3 cellular contexts compared by ENCODE assay signal in the genomic region with DNA sequence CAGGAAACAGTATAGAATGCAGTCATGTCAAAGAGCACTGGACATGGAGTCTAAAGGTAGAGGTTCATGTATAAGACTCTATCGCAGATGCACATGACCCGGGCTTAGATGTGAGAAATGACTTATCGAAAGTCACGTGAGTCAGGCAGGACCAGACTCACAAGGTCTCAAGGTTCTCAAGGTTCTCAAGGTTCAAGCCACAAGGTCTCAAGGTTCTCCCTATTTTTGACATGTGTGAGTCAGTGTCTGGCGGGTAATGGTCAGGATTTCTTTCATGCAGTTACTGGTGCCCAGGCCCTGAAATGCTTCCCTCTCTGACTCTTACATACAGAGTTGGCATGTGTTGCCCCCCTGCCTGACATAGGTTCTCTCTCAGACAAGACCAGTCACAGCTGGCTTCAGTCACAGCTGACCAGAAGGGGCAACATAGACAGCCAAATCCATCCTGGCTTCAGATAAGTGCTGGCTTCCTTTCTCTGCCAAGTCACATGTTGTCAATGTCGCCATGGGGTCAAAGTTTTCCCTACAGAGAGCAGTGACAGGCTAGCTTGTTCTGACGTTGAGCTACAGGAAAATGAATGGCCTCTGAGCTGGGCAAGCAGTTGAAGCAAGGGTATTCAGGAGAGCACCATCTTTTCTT.
TF ChIP-seq lines count a peak whose summit lies in the region.

No MANE protein-coding gene starts in this region.

TF ChIP-seq in SK-N-SH, 30 proteins besides CTCF, POLR2A, EP300 and RAD21 (continues in another document):
- TF ChIP-seq, protein P1, sequence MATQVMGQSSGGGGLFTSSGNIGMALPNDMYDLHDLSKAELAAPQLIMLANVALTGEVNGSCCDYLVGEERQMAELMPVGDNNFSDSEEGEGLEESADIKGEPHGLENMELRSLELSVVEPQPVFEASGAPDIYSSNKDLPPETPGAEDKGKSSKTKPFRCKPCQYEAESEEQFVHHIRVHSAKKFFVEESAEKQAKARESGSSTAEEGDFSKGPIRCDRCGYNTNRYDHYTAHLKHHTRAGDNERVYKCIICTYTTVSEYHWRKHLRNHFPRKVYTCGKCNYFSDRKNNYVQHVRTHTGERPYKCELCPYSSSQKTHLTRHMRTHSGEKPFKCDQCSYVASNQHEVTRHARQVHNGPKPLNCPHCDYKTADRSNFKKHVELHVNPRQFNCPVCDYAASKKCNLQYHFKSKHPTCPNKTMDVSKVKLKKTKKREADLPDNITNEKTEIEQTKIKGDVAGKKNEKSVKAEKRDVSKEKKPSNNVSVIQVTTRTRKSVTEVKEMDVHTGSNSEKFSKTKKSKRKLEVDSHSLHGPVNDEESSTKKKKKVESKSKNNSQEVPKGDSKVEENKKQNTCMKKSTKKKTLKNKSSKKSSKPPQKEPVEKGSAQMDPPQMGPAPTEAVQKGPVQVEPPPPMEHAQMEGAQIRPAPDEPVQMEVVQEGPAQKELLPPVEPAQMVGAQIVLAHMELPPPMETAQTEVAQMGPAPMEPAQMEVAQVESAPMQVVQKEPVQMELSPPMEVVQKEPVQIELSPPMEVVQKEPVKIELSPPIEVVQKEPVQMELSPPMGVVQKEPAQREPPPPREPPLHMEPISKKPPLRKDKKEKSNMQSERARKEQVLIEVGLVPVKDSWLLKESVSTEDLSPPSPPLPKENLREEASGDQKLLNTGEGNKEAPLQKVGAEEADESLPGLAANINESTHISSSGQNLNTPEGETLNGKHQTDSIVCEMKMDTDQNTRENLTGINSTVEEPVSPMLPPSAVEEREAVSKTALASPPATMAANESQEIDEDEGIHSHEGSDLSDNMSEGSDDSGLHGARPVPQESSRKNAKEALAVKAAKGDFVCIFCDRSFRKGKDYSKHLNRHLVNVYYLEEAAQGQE (IDR thresholded peaks at IDR 0.05; ENCODE audit: low read depth, low read length): no peak
- no peak for TF ChIP-seq ELF1 (IDR thresholded peaks at IDR 0.05)
- TF ChIP-seq TEAD4 (IDR thresholded peaks at IDR 0.05; ENCODE audit: borderline replicate concordance, insufficient read depth): no peak
- TF ChIP-seq NRF1 (IDR thresholded peaks at IDR 0.05; ENCODE audit: low read depth, low read length): no peak
- TF ChIP-seq, protein P2, sequence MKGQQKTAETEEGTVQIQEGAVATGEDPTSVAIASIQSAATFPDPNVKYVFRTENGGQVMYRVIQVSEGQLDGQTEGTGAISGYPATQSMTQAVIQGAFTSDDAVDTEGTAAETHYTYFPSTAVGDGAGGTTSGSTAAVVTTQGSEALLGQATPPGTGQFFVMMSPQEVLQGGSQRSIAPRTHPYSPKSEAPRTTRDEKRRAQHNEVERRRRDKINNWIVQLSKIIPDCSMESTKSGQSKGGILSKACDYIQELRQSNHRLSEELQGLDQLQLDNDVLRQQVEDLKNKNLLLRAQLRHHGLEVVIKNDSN (IDR thresholded peaks at IDR 0.05; ENCODE audit: borderline replicate concordance, low read depth): no peak
- no peak for TF ChIP-seq NFIC (IDR thresholded peaks at IDR 0.05; ENCODE audit: borderline replicate concordance)
- TF ChIP-seq, protein P3, sequence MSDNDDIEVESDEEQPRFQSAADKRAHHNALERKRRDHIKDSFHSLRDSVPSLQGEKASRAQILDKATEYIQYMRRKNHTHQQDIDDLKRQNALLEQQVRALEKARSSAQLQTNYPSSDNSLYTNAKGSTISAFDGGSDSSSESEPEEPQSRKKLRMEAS (IDR thresholded peaks at IDR 0.05; ENCODE audit: low read depth): no peak
- TF ChIP-seq YY1 (IDR thresholded peaks at IDR 0.05; ENCODE audit: low read depth): no peak
- no peak for TF ChIP-seq EZH2phosphoT487 (IDR thresholded peaks at IDR 0.05; ENCODE audit: borderline replicate concordance, low read depth)
- no peak for TF ChIP-seq FOXJ3 (CRISPR knock-in tag; IDR thresholded peaks at IDR 0.05)
- TF ChIP-seq RCOR1 (IDR thresholded peaks at IDR 0.05; ENCODE audit: low read length): no peak
- no peak for TF ChIP-seq GABPA (IDR thresholded peaks at IDR 0.05; ENCODE audit: low read depth)
- TF ChIP-seq CHD2 (IDR thresholded peaks at IDR 0.05; ENCODE audit: low read length, partially characterized antibody): no peak
- no peak for TF ChIP-seq MEF2A (IDR thresholded peaks at IDR 0.05; ENCODE audit: borderline replicate concordance, low read depth)
- no peak for TF ChIP-seq TCF12 (IDR thresholded peaks at IDR 0.05)

TF ChIP-seq in SK-N-SH treated with all-trans-retinoic acid at 6 μM for 48 hours, 23 proteins besides CTCF, POLR2A, EP300 and RAD21:
- no peak for TF ChIP-seq ZNF70 (CRISPR knock-in tag; IDR thresholded peaks at IDR 0.05)
- TF ChIP-seq, protein P4, sequence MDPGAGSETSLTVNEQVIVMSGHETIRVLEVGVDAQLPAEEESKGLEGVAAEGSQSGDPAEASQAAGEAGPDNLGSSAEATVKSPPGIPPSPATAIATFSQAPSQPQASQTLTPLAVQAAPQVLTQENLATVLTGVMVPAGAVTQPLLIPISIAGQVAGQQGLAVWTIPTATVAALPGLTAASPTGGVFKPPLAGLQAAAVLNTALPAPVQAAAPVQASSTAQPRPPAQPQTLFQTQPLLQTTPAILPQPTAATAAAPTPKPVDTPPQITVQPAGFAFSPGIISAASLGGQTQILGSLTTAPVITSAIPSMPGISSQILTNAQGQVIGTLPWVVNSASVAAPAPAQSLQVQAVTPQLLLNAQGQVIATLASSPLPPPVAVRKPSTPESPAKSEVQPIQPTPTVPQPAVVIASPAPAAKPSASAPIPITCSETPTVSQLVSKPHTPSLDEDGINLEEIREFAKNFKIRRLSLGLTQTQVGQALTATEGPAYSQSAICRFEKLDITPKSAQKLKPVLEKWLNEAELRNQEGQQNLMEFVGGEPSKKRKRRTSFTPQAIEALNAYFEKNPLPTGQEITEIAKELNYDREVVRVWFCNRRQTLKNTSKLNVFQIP (CRISPR knock-in tag; IDR thresholded peaks at IDR 0.05; ENCODE audit: borderline replicate concordance, low read depth): no peak
- no peak for TF ChIP-seq ZNF565 (CRISPR knock-in tag; conservative IDR thresholded peaks at IDR 0.05; ENCODE audit: low read depth)
- TF ChIP-seq, protein P5, sequence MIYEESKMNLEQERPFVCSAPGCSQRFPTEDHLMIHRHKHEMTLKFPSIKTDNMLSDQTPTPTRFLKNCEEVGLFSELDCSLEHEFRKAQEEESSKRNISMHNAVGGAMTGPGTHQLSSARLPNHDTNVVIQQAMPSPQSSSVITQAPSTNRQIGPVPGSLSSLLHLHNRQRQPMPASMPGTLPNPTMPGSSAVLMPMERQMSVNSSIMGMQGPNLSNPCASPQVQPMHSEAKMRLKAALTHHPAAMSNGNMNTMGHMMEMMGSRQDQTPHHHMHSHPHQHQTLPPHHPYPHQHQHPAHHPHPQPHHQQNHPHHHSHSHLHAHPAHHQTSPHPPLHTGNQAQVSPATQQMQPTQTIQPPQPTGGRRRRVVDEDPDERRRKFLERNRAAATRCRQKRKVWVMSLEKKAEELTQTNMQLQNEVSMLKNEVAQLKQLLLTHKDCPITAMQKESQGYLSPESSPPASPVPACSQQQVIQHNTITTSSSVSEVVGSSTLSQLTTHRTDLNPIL (CRISPR knock-in tag; IDR thresholded peaks at IDR 0.05; ENCODE audit: low read depth): no peak
- no peak for TF ChIP-seq PPARA (CRISPR knock-in tag; IDR thresholded peaks at IDR 0.05; ENCODE audit: borderline replicate concordance)
- no peak for TF ChIP-seq TCF4 (CRISPR knock-in tag; IDR thresholded peaks at IDR 0.05; ENCODE audit: borderline replicate concordance)
- no peak for TF ChIP-seq ZFP30 (CRISPR knock-in tag; IDR thresholded peaks at IDR 0.05)
- no peak for TF ChIP-seq SNAI2 (CRISPR knock-in tag; IDR thresholded peaks at IDR 0.05)
- no peak for TF ChIP-seq RARB (CRISPR knock-in tag; IDR thresholded peaks at IDR 0.05)
- no peak for TF ChIP-seq ESRRG (CRISPR knock-in tag; IDR thresholded peaks at IDR 0.05)
- no peak for TF ChIP-seq BACH2 (CRISPR knock-in tag; IDR thresholded peaks at IDR 0.05; ENCODE audit: borderline replicate concordance)
- no peak for TF ChIP-seq ARNTL (CRISPR knock-in tag; IDR thresholded peaks at IDR 0.05; ENCODE audit: borderline replicate concordance, low read depth)
- TF ChIP-seq GLIS3 (CRISPR knock-in tag; IDR thresholded peaks at IDR 0.05): no peak
- TF ChIP-seq CSDC2 (CRISPR knock-in tag; IDR thresholded peaks at IDR 0.05): no peak
- no peak for TF ChIP-seq ZFP3 (CRISPR knock-in tag; IDR thresholded peaks at IDR 0.05)
- TF ChIP-seq ZNF8 (CRISPR knock-in tag; IDR thresholded peaks at IDR 0.05): no peak
- TF ChIP-seq ZC3H10 (CRISPR knock-in tag; IDR thresholded peaks at IDR 0.05): no peak
- no peak for TF ChIP-seq TOX (CRISPR knock-in tag; IDR thresholded peaks at IDR 0.05; ENCODE audit: borderline replicate concordance)

TF ChIP-seq in HepG2, 621 proteins besides CTCF, POLR2A, EP300 and RAD21:
- TF ChIP-seq, protein P6, sequence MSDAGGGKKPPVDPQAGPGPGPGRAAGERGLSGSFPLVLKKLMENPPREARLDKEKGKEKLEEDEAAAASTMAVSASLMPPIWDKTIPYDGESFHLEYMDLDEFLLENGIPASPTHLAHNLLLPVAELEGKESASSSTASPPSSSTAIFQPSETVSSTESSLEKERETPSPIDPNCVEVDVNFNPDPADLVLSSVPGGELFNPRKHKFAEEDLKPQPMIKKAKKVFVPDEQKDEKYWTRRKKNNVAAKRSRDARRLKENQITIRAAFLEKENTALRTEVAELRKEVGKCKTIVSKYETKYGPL (CRISPR knock-in tag; IDR thresholded peaks at IDR 0.05): no peak
- 0 out of 2 replicates have a peak, but pooled peaks have one; percentile 19 for TF ChIP-seq HOXA3 (CRISPR knock-in tag; IDR thresholded peaks at IDR 0.05)
- 0 out of 2 replicates have a peak, but pooled peaks have one; percentile 32 for TF ChIP-seq ZMYM4 (CRISPR knock-in tag; IDR thresholded peaks at IDR 0.05)
- TF ChIP-seq, protein P7, sequence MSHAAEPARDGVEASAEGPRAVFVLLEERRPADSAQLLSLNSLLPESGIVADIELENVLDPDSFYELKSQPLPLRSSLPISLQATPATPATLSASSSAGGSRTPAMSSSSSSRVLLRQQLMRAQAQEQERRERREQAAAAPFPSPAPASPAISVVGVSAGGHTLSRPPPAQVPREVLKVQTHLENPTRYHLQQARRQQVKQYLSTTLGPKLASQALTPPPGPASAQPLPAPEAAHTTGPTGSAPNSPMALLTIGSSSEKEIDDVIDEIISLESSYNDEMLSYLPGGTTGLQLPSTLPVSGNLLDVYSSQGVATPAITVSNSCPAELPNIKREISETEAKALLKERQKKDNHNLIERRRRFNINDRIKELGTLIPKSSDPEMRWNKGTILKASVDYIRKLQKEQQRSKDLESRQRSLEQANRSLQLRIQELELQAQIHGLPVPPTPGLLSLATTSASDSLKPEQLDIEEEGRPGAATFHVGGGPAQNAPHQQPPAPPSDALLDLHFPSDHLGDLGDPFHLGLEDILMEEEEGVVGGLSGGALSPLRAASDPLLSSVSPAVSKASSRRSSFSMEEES (CRISPR knock-in tag; IDR thresholded peaks at IDR 0.05): peak; percentile 47; the same call in 1 of the 2 replicates
- TF ChIP-seq, protein P3 (IDR thresholded peaks at IDR 0.05): no peak
- TF ChIP-seq HNF4A (CRISPR knock-in tag; IDR thresholded peaks at IDR 0.05): peak; percentile 53
- TF ChIP-seq ZNF296 (CRISPR knock-in tag; conservative IDR thresholded peaks at IDR 0.05): no peak
